8 cellular contexts compared by ENCODE assay signal in the genomic region with DNA sequence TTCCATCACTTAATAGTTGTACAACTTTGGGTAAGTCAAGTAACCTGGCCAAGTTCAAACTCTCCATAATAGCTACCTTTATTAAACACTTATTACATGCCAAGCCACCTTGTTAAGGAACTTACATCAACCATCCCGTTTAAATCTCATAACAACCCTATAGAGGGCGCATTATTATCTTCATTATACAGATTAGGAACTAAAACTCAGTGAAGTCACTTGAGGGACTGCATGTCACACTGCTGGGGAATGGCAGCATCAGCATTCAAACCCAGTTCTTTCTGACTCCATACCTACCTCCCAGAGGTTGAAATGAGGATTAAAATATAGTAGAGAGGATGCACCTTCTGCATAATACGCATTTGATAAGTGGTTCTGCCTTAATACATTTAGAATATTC. TPM values are rescaled to one million over a fixed set of nuclear protein-coding genes. Genes with fewer than 3 reads are reported as not detected.
DNase-seq lines count a peak whose midpoint lies in the region; ATAC-seq and TF ChIP-seq lines count a peak whose summit lies in the region.

No MANE protein-coding gene starts in this region.

- H3K4me3 ChIP-seq in A673 (ENCODE audit: low read depth, low read length, poor library complexity, severe bottlenecking) (no peak overlapping the region), cardiac muscle cell (no peak overlapping the region)

- ATAC-seq in HG02938 (IDR thresholded peaks at IDR 0.05; ENCODE audit: unreplicated experiment), result no peak

- in situ Hi-C loops in GM13976 (cut with MboI; ENCODE audit: low sequenced_read_pairs, unreplicated experiment), result no loop called here

- BruUV-seq in A673 (replicated peaks; lab: Mats Ljungman, UMichigan), result no TSS peak

- no peak overlapping the region for H3K27ac ChIP-seq in A673 (ENCODE audit: low read depth, low read length, poor library complexity, severe bottlenecking)
- H3K27ac ChIP-seq in cardiac muscle cell, result no peak overlapping the region

- TF ChIP-seq CTCF in A673 (conservative IDR thresholded peaks at IDR 0.05; ENCODE audit: low read depth, low read length) (peak; percentile 57), GM13976 (IDR thresholded peaks at IDR 0.05; ENCODE audit: borderline replicate concordance, control extremely low read depth, extremely low read depth, insufficient read depth, missing control alignments) (peak; percentile 8), cardiac muscle cell (IDR thresholded peaks at IDR 0.05; ENCODE audit: low read depth, low read length) (peak; percentile 43)

- intact Hi-C loops in A673 (cut with micrococcal nuclease; ENCODE audit: unreplicated experiment), result no loop called here

- H3K9me3 ChIP-seq in A673 (ENCODE audit: low read depth, low read length, poor library complexity, severe bottlenecking) (no peaks in the 10 kb centered on the region), cardiac muscle cell (ENCODE audit: low read depth) (no peaks in the 10 kb centered on the region)

- POLR2A ChIA-PET in A673 (lab: Charles Lee; ENCODE audit: low non-redundant PET), result no interaction called here

- no peaks in the 10 kb centered on the region for H3K36me3 ChIP-seq in A673 (ENCODE audit: insufficient read depth, low read length, poor library complexity, severe bottlenecking)
- no peaks in the 10 kb centered on the region for H3K36me3 ChIP-seq in cardiac muscle cell

- peaks cover 66% of the 10 kb centered on the region for H3K27me3 ChIP-seq in A673 (replicated peaks; ENCODE audit: insufficient read depth, low read depth, low read length, poor library complexity)
- H3K27me3 ChIP-seq in cardiac muscle cell, result peaks cover 8% of the 10 kb centered on the region

- no peaks in the 10 kb centered on the region for H3K4me1 ChIP-seq in A673 (ENCODE audit: insufficient read depth, low read length, poor library complexity, severe bottlenecking)
- peaks cover 7% of the 10 kb centered on the region for H3K4me1 ChIP-seq in cardiac muscle cell (ENCODE audit: low read depth)

- CTCF ChIA-PET in A673 (lab: Charles Lee), result interaction anchor here (0.6 kb wide), 1 partner anchor 32 kb away, joined by 3 read pairs; no protein-coding TSS in a partner anchor

- DNase-seq in A673 (ENCODE audit: low spot score), result peak; percentile 40
- peak; percentile 53 for DNase-seq in GM13976 (ENCODE audit: low spot score)
- peak; percentile 31 for DNase-seq in RPMI7951 (ENCODE audit: low read depth)
- DNase-seq in cardiac muscle cell (ENCODE audit: low read depth in 1 of 2, low spot score in 1 of 2), result peak in 1 of 2 donors; percentile 28
- DNase-seq in DMS79 (lab: John Stamatoyannopoulos, UW), result no peak
- DNase-seq in activated effector memory CD4-positive, alpha-beta T cell treated with anti-CD3 and anti-CD28 coated beads, Interleukin-2, amount 50 U/mL, for 16 hours, result no peak
- no peak for DNase-seq in cerebellar nuclear complex (lab: John Stamatoyannopoulos, UW)

RNA-seq across cellular contexts. Expression of a gene that starts 47.1 kb away (rescaled TPM):
- not detected in 2 replicates for total RNA-seq in A673 (2021)
- not detected in 2 replicates for total RNA-seq in RPMI7951 (2014; rRNA removed; shearing (Covaris generic))
- not detected in 2 replicates for total RNA-seq in cardiac muscle cell
- not detected in 2 replicates for polyA plus RNA-seq in cardiac muscle cell

RNA-seq across cellular contexts. Expression of a gene that starts 47.5 kb away (rescaled TPM):
- total RNA-seq in A673 (2021), result not detected in 2 replicates
- 0.10 and 0.12 TPM in 2 replicates for total RNA-seq in RPMI7951 (2014; rRNA removed; shearing (Covaris generic))
- total RNA-seq in cardiac muscle cell, result 1.8 TPM in 2 replicates
- 0.79 and 1.3 TPM in 2 replicates for polyA plus RNA-seq in cardiac muscle cell

RNA-seq across cellular contexts. Expression of a gene that starts 57.3 kb away (rescaled TPM):
- total RNA-seq in A673 (2021) (not detected in 2 replicates), cardiac muscle cell (0.27 and 0.39 TPM in 2 replicates)
- total RNA-seq in RPMI7951 (2014; rRNA removed; shearing (Covaris generic)), result not detected in 2 replicates
- polyA plus RNA-seq in cardiac muscle cell, result 0.37 TPM in 1 of 2 replicates, not detected in the other

Comparison
In these comparisons a context has a peak if more than half of its experiments do, and no peak if none do; other contexts are left out.
1. DNase-seq: peak in A673 (single experiment), GM13976 (single experiment) and RPMI7951 (single experiment); none in DMS79 (single experiment), activated effector memory CD4-positive, alpha-beta T cell treated with anti-CD3 and anti-CD28 coated beads, Interleukin-2, amount 50 U/mL, for 16 hours (single experiment) and cerebellar nuclear complex (0 of 2).
2. Peak in every context shown above with its lines, with median percentiles within 50 percentile points of each other: CTCF ChIP-seq.